Comparison of ENCODE assay signal across 30 cellular contexts in genomic region chr5:68057186-68057585, GRCh38.
"Had no signal": no experiment of that assay in that cellular context is flagged by ENCODE, and none has a peak within 500 bp of the region (broad histone marks: within the 10 kb centered on the region; RNA-seq: fewer than 3 reads in every experiment).

No MANE protein-coding gene starts in this region.

- H3K4me3 Mint-ChIP-seq: activated B cell treated with CpG ODN at 0.5 μM for 24 hours; activated CD8-positive, alpha-beta T cell treated with anti-CD3 and anti-CD28 coated beads for 36 hours; activated naive CD4-positive, alpha-beta T cell treated with anti-CD3 and anti-CD28 coated beads for 36 hours; activated naive CD8-positive, alpha-beta T cell treated with anti-CD3 and anti-CD28 coated beads, Interleukin-2, amount 10 ng/mL, durations not matched to agents 7 days and 5 days; activated T-cell treated with anti-CD3 and anti-CD28 coated beads, Interleukin-2, amount 50 U/mL, for 4 hours; activated T-helper 17 cell treated with anti-CD3 and anti-CD28 coated beads, Interleukin-2, amount 50 U/mL, for 72 hours; central memory CD8-positive, alpha-beta T cell; dendritic cell treated with granulocyte-macrophage colony-stimulating factor and Interleukin-4, amounts not matched to agents 40 ng/mL and 50 ng/mL, for 4 days; endodermal cell; T-helper 17 cell; T-helper 2 cell treated with Interferon-gamma antibody and Interleukin-4, amounts not matched to agents 5 μg/mL and 100 μg/mL, for 36 hours had no signal

- ATAC-seq: activated CD4-positive, CD25-positive, alpha-beta regulatory T cell treated with anti-CD3 and anti-CD28 coated beads, Interleukin-2, amount 50 U/mL, for 24 hours; activated CD8-positive, alpha-beta T cell treated with anti-CD3 and anti-CD28 coated beads for 36 hours; activated naive CD4-positive, alpha-beta T cell treated with anti-CD3 and anti-CD28 coated beads, Interleukin-2, amount 50 U/mL, for 72 hours; activated T-cell treated with anti-CD3 and anti-CD28 coated beads, Interleukin-2, amount 50 U/mL, for 4 hours; activated T-helper 17 cell treated with anti-CD3 and anti-CD28 coated beads, Interleukin-2, amount 50 U/mL, for 72 hours; esophagus mucosa; T-helper 17 cell had no signal

- H3K36me3 Mint-ChIP-seq: activated naive CD8-positive, alpha-beta T cell treated with anti-CD3 and anti-CD28 coated beads, Interleukin-2, amount 10 ng/mL, durations not matched to agents 7 days and 5 days had no signal

- H3K9me3 Mint-ChIP-seq: T-helper 2 cell treated with Interferon-gamma antibody and Interleukin-4, amounts not matched to agents 5 μg/mL and 100 μg/mL, for 36 hours had no signal

- DNase-seq: activated B cell treated with CpG ODN at 0.5 μM for 24 hours; activated CD4-positive, alpha-beta T cell treated with anti-CD3 and anti-CD28 coated beads for 48 hours; activated CD4-positive, alpha-beta T cell treated with anti-CD3 and anti-CD28 coated beads, Interleukin-2, amount 50 U/mL, for 1 hour; activated CD4-positive, alpha-beta T cell treated with anti-CD3 and anti-CD28 coated beads, Interleukin-2, amount 50 U/mL, for 48 hours; activated CD8-positive, alpha-beta memory T cell treated with anti-CD3 and anti-CD28 coated beads for 24 hours; activated CD8-positive, alpha-beta T cell treated with anti-CD3 and anti-CD28 coated beads for 36 hours; activated effector memory CD4-positive, alpha-beta T cell treated with Interleukin-2 at 50 U/mL for 16 hours; activated naive CD4-positive, alpha-beta T cell treated with anti-CD3 and anti-CD28 coated beads for 36 hours; activated naive CD8-positive, alpha-beta T cell treated with anti-CD3 and anti-CD28 coated beads, Interleukin-2, amount 10 ng/mL, durations not matched to agents 7 days and 5 days; activated T-cell treated with anti-CD3 and anti-CD28 coated beads, Interleukin-2, amount 50 U/mL, for 4 hours; amniotic stem cell; anterior cingulate cortex; brain microvascular endothelial cell; dorsolateral prefrontal cortex; effector memory CD4-positive, alpha-beta T cell; endodermal cell; foreskin fibroblast; head of caudate nucleus; T-helper 1 cell; T-helper 17 cell; T1000; WERI-Rb-1 had no signal

- H3K27ac ChIP-seq: brain microvascular endothelial cell, coronary artery, dorsolateral prefrontal cortex, WERI-Rb-1 had no signal

- H3K27ac Mint-ChIP-seq: activated B cell treated with CpG ODN at 0.5 μM for 24 hours; activated CD8-positive, alpha-beta T cell treated with anti-CD3 and anti-CD28 coated beads for 36 hours; activated naive CD4-positive, alpha-beta T cell treated with anti-CD3 and anti-CD28 coated beads for 36 hours; activated naive CD4-positive, alpha-beta T cell treated with anti-CD3 and anti-CD28 coated beads, Interleukin-2, amount 50 U/mL, for 72 hours; activated naive CD8-positive, alpha-beta T cell treated with anti-CD3 and anti-CD28 coated beads, Interleukin-2, amount 10 ng/mL, durations not matched to agents 7 days and 5 days; activated T-helper 17 cell treated with anti-CD3 and anti-CD28 coated beads, Interleukin-2, amount 50 U/mL, for 72 hours; dendritic cell treated with granulocyte-macrophage colony-stimulating factor and Interleukin-4, amounts not matched to agents 40 ng/mL and 50 ng/mL, for 4 days; endodermal cell; T-helper 17 cell; T-helper 2 cell treated with Interferon-gamma antibody and Interleukin-4, amounts not matched to agents 5 μg/mL and 100 μg/mL, for 36 hours had no signal

- H3K36me3 ChIP-seq: brain microvascular endothelial cell, WERI-Rb-1 had no signal

- H3K4me3 ChIP-seq: coronary artery, dorsolateral prefrontal cortex had no signal

- H3K4me1 Mint-ChIP-seq: activated B cell treated with CpG ODN at 0.5 μM for 24 hours; activated naive CD8-positive, alpha-beta T cell treated with anti-CD3 and anti-CD28 coated beads, Interleukin-2, amount 10 ng/mL, durations not matched to agents 7 days and 5 days; activated T-helper 17 cell treated with anti-CD3 and anti-CD28 coated beads, Interleukin-2, amount 50 U/mL, for 72 hours; central memory CD8-positive, alpha-beta T cell; T-helper 17 cell had no signal

- H3K27me3 ChIP-seq: brain microvascular endothelial cell, dorsolateral prefrontal cortex had no signal

- H3K27me3 Mint-ChIP-seq: activated naive CD8-positive, alpha-beta T cell treated with anti-CD3 and anti-CD28 coated beads, Interleukin-2, amount 10 ng/mL, durations not matched to agents 7 days and 5 days; dendritic cell treated with granulocyte-macrophage colony-stimulating factor and Interleukin-4, amounts not matched to agents 40 ng/mL and 50 ng/mL, for 4 days; T-helper 17 cell had no signal
